1 cellular context compared by ENCODE assay signal in the genomic region with DNA sequence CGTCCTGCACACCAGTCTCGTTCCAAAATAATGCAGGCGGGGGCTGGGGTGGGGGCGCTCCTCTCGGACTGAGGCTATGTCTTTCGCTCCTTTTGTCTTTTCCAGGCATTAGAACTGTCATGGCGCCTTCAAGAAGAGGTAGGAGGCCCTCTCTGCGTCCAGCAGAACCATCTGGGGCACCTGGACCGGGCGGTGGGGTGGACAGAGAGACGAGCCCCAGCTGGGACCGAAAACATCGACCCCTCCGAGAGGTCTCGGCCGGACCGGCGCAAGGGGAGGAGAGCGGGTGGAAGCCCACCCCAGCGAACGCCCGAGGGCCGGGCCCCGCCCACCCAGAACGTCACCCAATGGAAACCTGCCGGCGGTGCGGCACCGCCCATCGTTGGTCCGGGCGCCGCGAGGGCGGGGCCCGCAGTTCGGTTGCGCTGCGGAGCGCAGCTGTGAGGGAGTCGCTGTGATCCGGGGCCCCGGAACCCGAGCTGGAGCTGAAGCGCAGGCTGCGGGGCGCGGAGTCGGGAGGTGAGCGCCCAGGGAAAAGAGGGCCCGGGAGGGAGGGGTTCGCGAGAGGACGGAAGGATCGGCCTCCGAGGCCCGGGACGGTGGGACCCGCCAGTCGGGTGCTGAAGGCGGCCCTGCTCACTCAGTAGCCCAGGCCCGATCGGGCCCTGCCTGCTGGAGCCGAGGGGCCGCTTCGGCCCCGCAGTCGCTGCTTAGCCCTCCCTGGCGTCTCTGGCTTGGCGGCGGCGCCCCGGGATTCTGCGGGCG.
TF ChIP-seq lines count a peak whose summit lies in the region.

Gene NRBP1, plus strand, starts transcription at position 419 of the 765 bp plus-strand sequence. CDS start 4,643 bp downstream, outside the sequence.

TF ChIP-seq in HepG2, 621 proteins besides CTCF, POLR2A, EP300 and RAD21 (continued from another document and continues in another):
- TF ChIP-seq, protein P1, sequence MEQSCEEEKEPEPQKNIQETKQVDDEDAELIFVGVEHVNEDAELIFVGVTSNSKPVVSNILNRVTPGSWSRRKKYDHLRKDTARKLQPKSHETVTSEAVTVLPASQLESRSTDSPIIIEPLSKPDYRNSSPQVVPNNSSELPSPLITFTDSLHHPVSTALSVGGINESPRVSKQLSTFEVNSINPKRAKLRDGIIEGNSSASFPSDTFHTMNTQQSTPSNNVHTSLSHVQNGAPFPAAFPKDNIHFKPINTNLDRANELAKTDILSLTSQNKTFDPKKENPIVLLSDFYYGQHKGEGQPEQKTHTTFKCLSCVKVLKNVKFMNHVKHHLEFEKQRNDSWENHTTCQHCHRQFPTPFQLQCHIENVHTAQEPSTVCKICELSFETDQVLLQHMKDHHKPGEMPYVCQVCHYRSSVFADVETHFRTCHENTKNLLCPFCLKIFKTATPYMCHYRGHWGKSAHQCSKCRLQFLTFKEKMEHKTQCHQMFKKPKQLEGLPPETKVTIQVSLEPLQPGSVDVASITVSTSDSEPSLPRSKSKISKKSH (CRISPR knock-in tag; IDR thresholded peaks at IDR 0.05; ENCODE audit: borderline replicate concordance): peak; percentile 93; the same call in 1 of the 2 replicates
- TF ChIP-seq, protein P2, sequence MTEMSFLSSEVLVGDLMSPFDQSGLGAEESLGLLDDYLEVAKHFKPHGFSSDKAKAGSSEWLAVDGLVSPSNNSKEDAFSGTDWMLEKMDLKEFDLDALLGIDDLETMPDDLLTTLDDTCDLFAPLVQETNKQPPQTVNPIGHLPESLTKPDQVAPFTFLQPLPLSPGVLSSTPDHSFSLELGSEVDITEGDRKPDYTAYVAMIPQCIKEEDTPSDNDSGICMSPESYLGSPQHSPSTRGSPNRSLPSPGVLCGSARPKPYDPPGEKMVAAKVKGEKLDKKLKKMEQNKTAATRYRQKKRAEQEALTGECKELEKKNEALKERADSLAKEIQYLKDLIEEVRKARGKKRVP (CRISPR knock-in tag; IDR thresholded peaks at IDR 0.05): peak in 1 of 2 experiments; percentile 73; a peak in 2 of 4 replicates
- TF ChIP-seq, protein P3, sequence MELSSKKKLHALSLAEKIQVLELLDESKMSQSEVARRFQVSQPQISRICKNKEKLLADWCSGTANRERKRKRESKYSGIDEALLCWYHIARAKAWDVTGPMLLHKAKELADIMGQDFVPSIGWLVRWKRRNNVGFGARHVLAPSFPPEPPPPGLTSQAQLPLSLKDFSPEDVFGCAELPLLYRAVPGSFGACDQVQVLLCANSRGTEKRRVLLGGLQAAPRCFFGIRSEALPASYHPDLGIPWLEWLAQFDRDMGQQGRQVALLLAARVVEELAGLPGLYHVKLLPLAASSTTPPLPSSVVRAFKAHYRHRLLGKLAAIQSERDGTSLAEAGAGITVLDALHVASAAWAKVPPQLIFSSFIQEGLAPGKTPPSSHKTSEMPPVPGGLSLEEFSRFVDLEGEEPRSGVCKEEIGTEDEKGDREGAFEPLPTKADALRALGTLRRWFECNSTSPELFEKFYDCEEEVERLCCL (CRISPR knock-in tag; IDR thresholded peaks at IDR 0.05; ENCODE audit: borderline replicate concordance): 0 out of 2 replicates have a peak, but pooled peaks have one; percentile 51
- TF ChIP-seq ZNF20 (CRISPR knock-in tag; IDR thresholded peaks at IDR 0.05): peak; percentile 88; the same call in 1 of the 2 replicates
- TF ChIP-seq ZNF629 (CRISPR knock-in tag; conservative IDR thresholded peaks at IDR 0.05): no peak
- no peak; the same call in none of the 2 replicates for TF ChIP-seq ZNF777 (CRISPR knock-in tag; IDR thresholded peaks at IDR 0.05)
- no peak; the same call in 1 of the 2 replicates for TF ChIP-seq ZNF292 (CRISPR knock-in tag; IDR thresholded peaks at IDR 0.05; ENCODE audit: borderline replicate concordance, low read depth)
- no peak for TF ChIP-seq ZNF432 (CRISPR knock-in tag; IDR thresholded peaks at IDR 0.05; ENCODE audit: borderline replicate concordance)
- TF ChIP-seq, protein P4, sequence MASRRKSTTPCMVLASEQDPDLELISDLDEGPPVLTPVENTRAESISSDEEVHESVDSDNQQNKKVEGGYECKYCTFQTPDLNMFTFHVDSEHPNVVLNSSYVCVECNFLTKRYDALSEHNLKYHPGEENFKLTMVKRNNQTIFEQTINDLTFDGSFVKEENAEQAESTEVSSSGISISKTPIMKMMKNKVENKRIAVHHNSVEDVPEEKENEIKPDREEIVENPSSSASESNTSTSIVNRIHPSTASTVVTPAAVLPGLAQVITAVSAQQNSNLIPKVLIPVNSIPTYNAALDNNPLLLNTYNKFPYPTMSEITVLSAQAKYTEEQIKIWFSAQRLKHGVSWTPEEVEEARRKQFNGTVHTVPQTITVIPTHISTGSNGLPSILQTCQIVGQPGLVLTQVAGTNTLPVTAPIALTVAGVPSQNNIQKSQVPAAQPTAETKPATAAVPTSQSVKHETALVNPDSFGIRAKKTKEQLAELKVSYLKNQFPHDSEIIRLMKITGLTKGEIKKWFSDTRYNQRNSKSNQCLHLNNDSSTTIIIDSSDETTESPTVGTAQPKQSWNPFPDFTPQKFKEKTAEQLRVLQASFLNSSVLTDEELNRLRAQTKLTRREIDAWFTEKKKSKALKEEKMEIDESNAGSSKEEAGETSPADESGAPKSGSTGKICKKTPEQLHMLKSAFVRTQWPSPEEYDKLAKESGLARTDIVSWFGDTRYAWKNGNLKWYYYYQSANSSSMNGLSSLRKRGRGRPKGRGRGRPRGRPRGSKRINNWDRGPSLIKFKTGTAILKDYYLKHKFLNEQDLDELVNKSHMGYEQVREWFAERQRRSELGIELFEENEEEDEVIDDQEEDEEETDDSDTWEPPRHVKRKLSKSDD (CRISPR knock-in tag; IDR thresholded peaks at IDR 0.05; ENCODE audit: low read depth): peak; percentile 47; the same call in 1 of the 2 replicates
- peak; percentile 91; the same call in 1 of the 2 replicates for TF ChIP-seq ZNF615 (CRISPR knock-in tag; IDR thresholded peaks at IDR 0.05; ENCODE audit: borderline replicate concordance)
- 0 out of 2 replicates have a peak, but pooled peaks have one; percentile 60 for TF ChIP-seq KLF15 (CRISPR knock-in tag; IDR thresholded peaks at IDR 0.05; ENCODE audit: borderline replicate concordance)
- TF ChIP-seq, protein P5, sequence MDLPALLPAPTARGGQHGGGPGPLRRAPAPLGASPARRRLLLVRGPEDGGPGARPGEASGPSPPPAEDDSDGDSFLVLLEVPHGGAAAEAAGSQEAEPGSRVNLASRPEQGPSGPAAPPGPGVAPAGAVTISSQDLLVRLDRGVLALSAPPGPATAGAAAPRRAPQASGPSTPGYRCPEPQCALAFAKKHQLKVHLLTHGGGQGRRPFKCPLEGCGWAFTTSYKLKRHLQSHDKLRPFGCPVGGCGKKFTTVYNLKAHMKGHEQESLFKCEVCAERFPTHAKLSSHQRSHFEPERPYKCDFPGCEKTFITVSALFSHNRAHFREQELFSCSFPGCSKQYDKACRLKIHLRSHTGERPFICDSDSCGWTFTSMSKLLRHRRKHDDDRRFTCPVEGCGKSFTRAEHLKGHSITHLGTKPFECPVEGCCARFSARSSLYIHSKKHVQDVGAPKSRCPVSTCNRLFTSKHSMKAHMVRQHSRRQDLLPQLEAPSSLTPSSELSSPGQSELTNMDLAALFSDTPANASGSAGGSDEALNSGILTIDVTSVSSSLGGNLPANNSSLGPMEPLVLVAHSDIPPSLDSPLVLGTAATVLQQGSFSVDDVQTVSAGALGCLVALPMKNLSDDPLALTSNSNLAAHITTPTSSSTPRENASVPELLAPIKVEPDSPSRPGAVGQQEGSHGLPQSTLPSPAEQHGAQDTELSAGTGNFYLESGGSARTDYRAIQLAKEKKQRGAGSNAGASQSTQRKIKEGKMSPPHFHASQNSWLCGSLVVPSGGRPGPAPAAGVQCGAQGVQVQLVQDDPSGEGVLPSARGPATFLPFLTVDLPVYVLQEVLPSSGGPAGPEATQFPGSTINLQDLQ (CRISPR knock-in tag; IDR thresholded peaks at IDR 0.05): no peak
- no peak for TF ChIP-seq ZNF562 (CRISPR knock-in tag; IDR thresholded peaks at IDR 0.05; ENCODE audit: borderline replicate concordance)
- peak; percentile 40; the same call in 1 of the 2 replicates for TF ChIP-seq NCOR1 (IDR thresholded peaks at IDR 0.05; ENCODE audit: borderline replicate concordance, low read length)
- no peak for TF ChIP-seq U2AF2 (IDR thresholded peaks at IDR 0.05; ENCODE audit: low read depth, low read length)
- peak; percentile 39 for TF ChIP-seq ZNF772 (CRISPR knock-in tag; IDR thresholded peaks at IDR 0.05)
- TF ChIP-seq ZNF441 (CRISPR knock-in tag; IDR thresholded peaks at IDR 0.05; ENCODE audit: borderline replicate concordance): no peak; the same call in none of the 2 replicates
- TF ChIP-seq ZNF230 (CRISPR knock-in tag; IDR thresholded peaks at IDR 0.05): peak; percentile 18; the same call in 1 of the 2 replicates
- TF ChIP-seq, protein P6, sequence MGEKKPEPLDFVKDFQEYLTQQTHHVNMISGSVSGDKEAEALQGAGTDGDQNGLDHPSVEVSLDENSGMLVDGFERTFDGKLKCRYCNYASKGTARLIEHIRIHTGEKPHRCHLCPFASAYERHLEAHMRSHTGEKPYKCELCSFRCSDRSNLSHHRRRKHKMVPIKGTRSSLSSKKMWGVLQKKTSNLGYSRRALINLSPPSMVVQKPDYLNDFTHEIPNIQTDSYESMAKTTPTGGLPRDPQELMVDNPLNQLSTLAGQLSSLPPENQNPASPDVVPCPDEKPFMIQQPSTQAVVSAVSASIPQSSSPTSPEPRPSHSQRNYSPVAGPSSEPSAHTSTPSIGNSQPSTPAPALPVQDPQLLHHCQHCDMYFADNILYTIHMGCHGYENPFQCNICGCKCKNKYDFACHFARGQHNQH (CRISPR knock-in tag; IDR thresholded peaks at IDR 0.05): peak; percentile 78
- 0 out of 2 replicates have a peak, but pooled peaks have one; percentile 67 for TF ChIP-seq ZNF180 (CRISPR knock-in tag; IDR thresholded peaks at IDR 0.05; ENCODE audit: borderline replicate concordance, low read depth)
- peak; percentile 81 for TF ChIP-seq EEA1 (CRISPR knock-in tag; IDR thresholded peaks at IDR 0.05; ENCODE audit: borderline replicate concordance)
- no peak for TF ChIP-seq TOE1 (CRISPR knock-in tag; IDR thresholded peaks at IDR 0.05)
- TF ChIP-seq, protein P7, sequence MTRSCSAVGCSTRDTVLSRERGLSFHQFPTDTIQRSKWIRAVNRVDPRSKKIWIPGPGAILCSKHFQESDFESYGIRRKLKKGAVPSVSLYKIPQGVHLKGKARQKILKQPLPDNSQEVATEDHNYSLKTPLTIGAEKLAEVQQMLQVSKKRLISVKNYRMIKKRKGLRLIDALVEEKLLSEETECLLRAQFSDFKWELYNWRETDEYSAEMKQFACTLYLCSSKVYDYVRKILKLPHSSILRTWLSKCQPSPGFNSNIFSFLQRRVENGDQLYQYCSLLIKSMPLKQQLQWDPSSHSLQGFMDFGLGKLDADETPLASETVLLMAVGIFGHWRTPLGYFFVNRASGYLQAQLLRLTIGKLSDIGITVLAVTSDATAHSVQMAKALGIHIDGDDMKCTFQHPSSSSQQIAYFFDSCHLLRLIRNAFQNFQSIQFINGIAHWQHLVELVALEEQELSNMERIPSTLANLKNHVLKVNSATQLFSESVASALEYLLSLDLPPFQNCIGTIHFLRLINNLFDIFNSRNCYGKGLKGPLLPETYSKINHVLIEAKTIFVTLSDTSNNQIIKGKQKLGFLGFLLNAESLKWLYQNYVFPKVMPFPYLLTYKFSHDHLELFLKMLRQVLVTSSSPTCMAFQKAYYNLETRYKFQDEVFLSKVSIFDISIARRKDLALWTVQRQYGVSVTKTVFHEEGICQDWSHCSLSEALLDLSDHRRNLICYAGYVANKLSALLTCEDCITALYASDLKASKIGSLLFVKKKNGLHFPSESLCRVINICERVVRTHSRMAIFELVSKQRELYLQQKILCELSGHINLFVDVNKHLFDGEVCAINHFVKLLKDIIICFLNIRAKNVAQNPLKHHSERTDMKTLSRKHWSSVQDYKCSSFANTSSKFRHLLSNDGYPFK (CRISPR knock-in tag; IDR thresholded peaks at IDR 0.05; ENCODE audit: borderline replicate concordance): peak; percentile 88
- peak; percentile 78; the same call in 1 of the 2 replicates for TF ChIP-seq ZNF576 (CRISPR knock-in tag; IDR thresholded peaks at IDR 0.05)
- no peak for TF ChIP-seq ZNF577 (CRISPR knock-in tag; IDR thresholded peaks at IDR 0.05; ENCODE audit: borderline replicate concordance, low read depth)
- TF ChIP-seq KLF16 (CRISPR knock-in tag; IDR thresholded peaks at IDR 0.05): peak in 1 of 2 experiments; percentile 96; a peak in 2 of 4 replicates
- no peak; the same call in 1 of the 2 replicates for TF ChIP-seq E2F1 (CRISPR knock-in tag; IDR thresholded peaks at IDR 0.05)
- peak; percentile 13; the same call in 1 of the 2 replicates for TF ChIP-seq ZNF281 (CRISPR knock-in tag; IDR thresholded peaks at IDR 0.05; ENCODE audit: borderline replicate concordance)
- TF ChIP-seq PHF5A (CRISPR knock-in tag; IDR thresholded peaks at IDR 0.05; ENCODE audit: low read depth, unreplicated experiment): no peak
- peak; percentile 94 for TF ChIP-seq HIVEP1 (CRISPR knock-in tag; IDR thresholded peaks at IDR 0.05)
- TF ChIP-seq KAT7 (CRISPR knock-in tag; IDR thresholded peaks at IDR 0.05; ENCODE audit: borderline replicate concordance): peak; percentile 25; the same call in 1 of the 2 replicates
- TF ChIP-seq ZBTB8A (CRISPR knock-in tag; IDR thresholded peaks at IDR 0.05; ENCODE audit: borderline replicate concordance, low read depth): 0 out of 2 replicates have a peak, but pooled peaks have one; percentile 16
- TF ChIP-seq FOXK1 (CRISPR knock-in tag; IDR thresholded peaks at IDR 0.05; ENCODE audit: borderline replicate concordance, low read depth): no peak; the same call in none of the 2 replicates
- TF ChIP-seq ZIK1 (CRISPR knock-in tag; IDR thresholded peaks at IDR 0.05; ENCODE audit: borderline replicate concordance, low read depth): peak; percentile 15; the same call in 1 of the 2 replicates
